24 cellular contexts compared by ENCODE assay signal in genomic region chr11:34337016-34337415, GRCh38.
"Had no signal": no experiment of that assay in that cellular context is flagged by ENCODE, and none has a peak within 500 bp of the region (broad histone marks: within the 10 kb centered on the region; RNA-seq: fewer than 3 reads in every experiment).

No MANE protein-coding gene starts in this region.

- DNase-seq: activated CD4-positive, alpha-beta memory T cell treated with anti-CD3 and anti-CD28 coated beads for 36 hours; activated CD4-positive, alpha-beta T cell treated with anti-CD3 and anti-CD28 coated beads for 48 hours; activated effector memory CD4-positive, alpha-beta T cell treated with Interleukin-2 at 50 U/mL for 16 hours; activated naive CD4-positive, alpha-beta T cell treated with anti-CD3 and anti-CD28 coated beads, Interleukin-2, amount 50 U/mL, for 16 hours; activated naive CD8-positive, alpha-beta T cell treated with anti-CD3 and anti-CD28 coated beads, Interleukin-2, amount 50 U/mL, for 24 hours; activated T-cell treated with anti-CD3 and anti-CD28 coated beads, Interleukin-2, amount 50 U/mL, for 72 hours; cortex of kidney; heart right ventricle; islet precursor cell; left cardiac atrium; occipital lobe; posterior cingulate gyrus; sigmoid colon; stimulated activated CD4-positive, alpha-beta T cell treated with anti-CD3 and anti-CD28 coated beads, Interleukin-2, amount 100 ng/mL, for 48 hours; stimulated activated CD8-positive, alpha-beta memory T cell treated with anti-CD3 and anti-CD28 coated beads, Interleukin-4, amount 100 ng/mL, for 48 hours; stimulated activated naive B cell treated with anti-CD40 and anti-IgM and Interleukin-4, amounts not matched to agents 10 μg/mL and 1 μg/mL and 100 μg/mL, for 72 hours; T1000; testis; upper lobe of left lung had no signal

- H3K9me3 ChIP-seq: heart right ventricle, sigmoid colon, testis, upper lobe of left lung had no signal

- H3K4me3 ChIP-seq: cardiac muscle cell, heart right ventricle, sigmoid colon, smooth muscle cell, testis, upper lobe of left lung had no signal

- H3K27me3 ChIP-seq: cardiac muscle cell, heart right ventricle, sigmoid colon, testis, upper lobe of left lung had no signal

- H3K27ac Mint-ChIP-seq: activated CD4-positive, alpha-beta memory T cell treated with anti-CD3 and anti-CD28 coated beads for 36 hours; activated naive CD8-positive, alpha-beta T cell treated with anti-CD3 and anti-CD28 coated beads, Interleukin-2, amount 50 U/mL, for 24 hours; activated T-cell treated with anti-CD3 and anti-CD28 coated beads, Interleukin-2, amount 50 U/mL, for 72 hours; memory B cell; stimulated activated naive B cell treated with anti-CD40 and anti-IgM and Interleukin-4, amounts not matched to agents 10 μg/mL and 1 μg/mL and 100 μg/mL, for 72 hours; T-helper 1 cell treated with Interleukin-12 subunit alpha and Interleukin-12 subunit beta and Interleukin-4 antibody, amounts not matched to agents 30 μg/mL and 1 μg/mL, for 36 hours had no signal

- H3K36me3 ChIP-seq: cardiac muscle cell, heart right ventricle, sigmoid colon, upper lobe of left lung had no signal

- H3K4me2 ChIP-seq: smooth muscle cell had no signal

- H3K9me3 Mint-ChIP-seq: activated CD4-positive, alpha-beta memory T cell treated with anti-CD3 and anti-CD28 coated beads for 36 hours; activated naive CD8-positive, alpha-beta T cell treated with anti-CD3 and anti-CD28 coated beads, Interleukin-2, amount 50 U/mL, for 24 hours; activated T-cell treated with anti-CD3 and anti-CD28 coated beads, Interleukin-2, amount 50 U/mL, for 72 hours; memory B cell; stimulated activated naive B cell treated with anti-CD40 and anti-IgM and Interleukin-4, amounts not matched to agents 10 μg/mL and 1 μg/mL and 100 μg/mL, for 72 hours; T-helper 1 cell treated with Interleukin-12 subunit alpha and Interleukin-12 subunit beta and Interleukin-4 antibody, amounts not matched to agents 30 μg/mL and 1 μg/mL, for 36 hours had no signal

- H3K27ac ChIP-seq: cardiac muscle cell, epithelial cell of prostate, heart right ventricle, sigmoid colon, testis, upper lobe of left lung had no signal

- ATAC-seq: activated naive CD8-positive, alpha-beta T cell treated with anti-CD3 and anti-CD28 coated beads, Interleukin-2, amount 50 U/mL, for 24 hours; activated T-cell treated with anti-CD3 and anti-CD28 coated beads, Interleukin-2, amount 50 U/mL, for 72 hours; heart right ventricle; left cardiac atrium; stimulated activated naive B cell treated with anti-CD40 and anti-IgM and Interleukin-4, amounts not matched to agents 10 μg/mL and 1 μg/mL and 100 μg/mL, for 72 hours had no signal

- H3K4me1 ChIP-seq: testis had no signal

- H3K4me3 Mint-ChIP-seq: activated CD4-positive, alpha-beta memory T cell treated with anti-CD3 and anti-CD28 coated beads for 36 hours; activated naive CD8-positive, alpha-beta T cell treated with anti-CD3 and anti-CD28 coated beads, Interleukin-2, amount 50 U/mL, for 24 hours; activated T-cell treated with anti-CD3 and anti-CD28 coated beads, Interleukin-2, amount 50 U/mL, for 72 hours; memory B cell; stimulated activated naive B cell treated with anti-CD40 and anti-IgM and Interleukin-4, amounts not matched to agents 10 μg/mL and 1 μg/mL and 100 μg/mL, for 72 hours; T-helper 1 cell treated with Interleukin-12 subunit alpha and Interleukin-12 subunit beta and Interleukin-4 antibody, amounts not matched to agents 30 μg/mL and 1 μg/mL, for 36 hours had no signal

- H3K36me3 Mint-ChIP-seq: activated CD4-positive, alpha-beta memory T cell treated with anti-CD3 and anti-CD28 coated beads for 36 hours; memory B cell had no signal
